11 cellular contexts compared by ENCODE assay signal in the genomic region with DNA sequence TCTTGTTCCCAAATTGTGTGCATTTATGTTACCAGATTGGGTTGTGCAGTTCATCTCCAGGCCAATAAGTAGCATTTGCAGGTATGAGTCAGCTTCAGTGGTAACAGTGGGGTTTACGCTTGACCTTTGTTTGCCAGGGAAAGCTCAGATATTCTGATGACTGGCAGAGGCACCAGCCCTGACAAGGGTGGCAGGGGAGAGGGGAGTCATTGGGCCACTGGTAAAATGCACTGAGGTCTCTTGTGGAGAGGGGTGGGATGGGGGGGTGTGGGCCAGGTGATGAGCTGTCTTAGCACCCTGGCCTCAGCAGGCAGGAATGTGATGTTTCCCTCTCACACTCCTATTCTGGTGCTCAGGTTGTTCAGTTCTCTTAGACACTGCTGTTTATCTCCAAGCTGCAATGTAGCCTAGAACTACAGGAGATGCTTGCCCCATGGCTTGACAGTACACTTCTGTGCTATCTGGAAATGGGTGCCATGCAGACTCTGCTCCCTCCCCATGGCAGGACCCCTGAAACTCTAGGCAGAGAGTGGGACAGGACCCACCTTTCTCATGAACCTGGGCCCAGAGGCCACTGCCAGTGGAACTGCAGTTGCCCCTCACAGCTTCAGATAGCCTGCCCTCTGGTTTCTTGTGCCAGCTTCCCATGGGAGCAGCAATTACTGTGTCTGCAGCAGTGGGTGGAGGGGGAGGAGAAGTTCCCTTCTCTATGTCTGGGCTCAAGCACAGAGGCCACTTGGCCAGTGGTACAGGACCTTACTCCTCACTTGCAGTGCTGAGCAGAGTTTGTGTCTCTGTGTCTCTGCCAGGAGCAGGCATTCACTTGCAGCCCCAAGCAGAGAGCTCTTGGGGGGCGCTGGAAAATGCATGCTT. TPM values are rescaled to one million over a fixed set of nuclear protein-coding genes. Genes with fewer than 3 reads are reported as not detected.
DNase-seq lines count a peak whose midpoint lies in the region; ATAC-seq and TF ChIP-seq lines count a peak whose summit lies in the region.
"Had no signal": no experiment of that assay in that cellular context is flagged by ENCODE, and none has a peak within 500 bp of the region (broad histone marks: within the 10 kb centered on the region; RNA-seq: fewer than 3 reads in every experiment).

No MANE protein-coding gene starts in this region.

- WGBS in sigmoid colon, 2 donors, result 75 to 92% methylated on average over 2 of the region's 2 CpGs

- peaks cover 0 to 23% (median 6%) of the 10 kb centered on the region in 4 donors for H3K36me3 ChIP-seq in sigmoid colon
- H3K36me3 ChIP-seq: adrenal gland had no signal

- peaks cover 82% of the 10 kb centered on the region for H3K4me1 Mint-ChIP-seq in activated T-cell treated with anti-CD3 and anti-CD28 coated beads, Interleukin-2, amount 50 U/mL, for 72 hours (ENCODE audit: low read depth)
- peaks cover 68 to 74% of the 10 kb centered on the region in 2 donors for H3K4me1 Mint-ChIP-seq in natural killer cell treated with Interleukin-12 subunit alpha and Interleukin-12 subunit beta and Interleukin-15 and Interleukin-18, amount 100 ng/mL, for 72 hours (ENCODE audit: low read depth in 2 of 2)

- peaks cover 1% of the 10 kb centered on the region in 2 donors for H3K9me3 Mint-ChIP-seq in activated T-cell treated with anti-CD3 and anti-CD28 coated beads, Interleukin-2, amount 50 U/mL, for 72 hours
- no peaks in the 10 kb centered on the region for H3K9me3 Mint-ChIP-seq in natural killer cell treated with Interleukin-12 subunit alpha and Interleukin-12 subunit beta and Interleukin-15 and Interleukin-18, amount 100 ng/mL, for 72 hours
- H3K9me3 Mint-ChIP-seq: type B pancreatic cell had no signal

- H3K9me3 ChIP-seq in sigmoid colon, result no peaks in the 10 kb centered on the region

- peaks cover 0 to 19% (median 12%) of the 10 kb centered on the region in 4 donors for H3K4me1 ChIP-seq in sigmoid colon
- H3K4me1 ChIP-seq: adrenal gland had no signal

- peak; percentile 29 for ATAC-seq in HG02798 (IDR thresholded peaks at IDR 0.05; ENCODE audit: poor library complexity, unreplicated experiment)
- ATAC-seq in activated T-cell treated with anti-CD3 and anti-CD28 coated beads, Interleukin-2, amount 50 U/mL, for 72 hours (replicated peaks in 1 of 2), result peak; percentile 87 to 90
- ATAC-seq in natural killer cell treated with Interleukin-12 subunit alpha and Interleukin-12 subunit beta and Interleukin-15 and Interleukin-18, amount 100 ng/mL, for 72 hours, result peak; percentile 56 to 60
- ATAC-seq in GM19328 (IDR thresholded peaks at IDR 0.05; ENCODE audit: unreplicated experiment), result no peak

- DNase-seq in ELR (ENCODE audit: low read depth), result peak; percentile 62
- peak; percentile 19 to 43 for DNase-seq in activated T-cell treated with anti-CD3 and anti-CD28 coated beads, Interleukin-2, amount 50 U/mL, for 72 hours
- no peak for DNase-seq in natural killer cell treated with Interleukin-12 subunit alpha and Interleukin-12 subunit beta and Interleukin-15 and Interleukin-18, amount 100 ng/mL, for 72 hours (ENCODE audit: low spot score)
- no peak for DNase-seq in middle frontal gyrus (ENCODE audit: extremely low spot score, low spot score)
- no peak for DNase-seq in sigmoid colon
- DNase-seq in NCI-H524 treated with DMSO at 0.1 percent for 48 hours (lab: John Stamatoyannopoulos, UW), result no peak
- DNase-seq: adrenal gland, PC-9 had no signal

- no peak overlapping the region for H3K27ac ChIP-seq in sigmoid colon
- H3K27ac ChIP-seq: PC-9 had no signal

- no peak for TF ChIP-seq EP300 in sigmoid colon (IDR thresholded peaks at IDR 0.05)

- no peak for TF ChIP-seq POLR2A in sigmoid colon (IDR thresholded peaks at IDR 0.05)

- TF ChIP-seq CTCF in sigmoid colon (IDR thresholded peaks at IDR 0.05), result no peak

- peak overlapping the region; percentile 13 to 55 for H3K4me3 Mint-ChIP-seq in activated T-cell treated with anti-CD3 and anti-CD28 coated beads, Interleukin-2, amount 50 U/mL, for 72 hours
- H3K4me3 Mint-ChIP-seq in natural killer cell treated with Interleukin-12 subunit alpha and Interleukin-12 subunit beta and Interleukin-15 and Interleukin-18, amount 100 ng/mL, for 72 hours, result no peak overlapping the region
- H3K4me3 Mint-ChIP-seq: type B pancreatic cell had no signal

- intact Hi-C loops in sigmoid colon (cut with DNase I), result no loop called here

- peak overlapping the region; percentile 76 for H3K27ac Mint-ChIP-seq in activated T-cell treated with anti-CD3 and anti-CD28 coated beads, Interleukin-2, amount 50 U/mL, for 72 hours
- peak overlapping the region in 1 of 2 donors; percentile 26 for H3K27ac Mint-ChIP-seq in natural killer cell treated with Interleukin-12 subunit alpha and Interleukin-12 subunit beta and Interleukin-15 and Interleukin-18, amount 100 ng/mL, for 72 hours
- H3K27ac Mint-ChIP-seq: type B pancreatic cell had no signal

- H3K36me3 Mint-ChIP-seq in activated T-cell treated with anti-CD3 and anti-CD28 coated beads, Interleukin-2, amount 50 U/mL, for 72 hours (ENCODE audit: insufficient read depth in 2 of 2), result peaks cover 30 to 45% of the 10 kb centered on the region in 2 donors
- H3K36me3 Mint-ChIP-seq in natural killer cell treated with Interleukin-12 subunit alpha and Interleukin-12 subunit beta and Interleukin-15 and Interleukin-18, amount 100 ng/mL, for 72 hours, result peaks cover 28% of the 10 kb centered on the region

- H3K4me3 ChIP-seq in sigmoid colon, result no peak overlapping the region
- H3K4me3 ChIP-seq: adrenal gland, PC-9 had no signal

- H3K27me3 ChIP-seq in sigmoid colon, result no peaks in the 10 kb centered on the region
- H3K27me3 ChIP-seq: adrenal gland had no signal

- H3K27me3 Mint-ChIP-seq in activated T-cell treated with anti-CD3 and anti-CD28 coated beads, Interleukin-2, amount 50 U/mL, for 72 hours (ENCODE audit: low read depth), result no peaks in the 10 kb centered on the region
- no peaks in the 10 kb centered on the region for H3K27me3 Mint-ChIP-seq in natural killer cell treated with Interleukin-12 subunit alpha and Interleukin-12 subunit beta and Interleukin-15 and Interleukin-18, amount 100 ng/mL, for 72 hours
- H3K27me3 Mint-ChIP-seq: type B pancreatic cell had no signal

RNA-seq across cellular contexts. Expression of a gene that starts 31.9 kb away (rescaled TPM):
- total RNA-seq in activated T-cell treated with anti-CD3 and anti-CD28 coated beads, Interleukin-2, amount 50 U/mL, for 72 hours, result 10 to 100 TPM; 94.0 to 97.7 TPM
- 100 to 1,000 TPM; 154 to 159 TPM for total RNA-seq in natural killer cell treated with Interleukin-12 subunit alpha and Interleukin-12 subunit beta and Interleukin-15 and Interleukin-18, amount 100 ng/mL, for 72 hours
- total RNA-seq in sigmoid colon, result 10 to 100 TPM; 63.7 to 78.4 (median 73.1) TPM
- polyA plus RNA-seq in sigmoid colon, result 10 to 100 TPM; 22.2 to 43.5 (median 30.3) TPM

Comparison
In these comparisons a context has a peak if more than half of its experiments do, and no peak if none do; other contexts are left out.
1. DNase-seq: peak in ELR (single experiment) and activated T-cell treated with anti-CD3 and anti-CD28 coated beads, Interleukin-2, amount 50 U/mL, for 72 hours (2 of 2); none in natural killer cell treated with Interleukin-12 subunit alpha and Interleukin-12 subunit beta and Interleukin-15 and Interleukin-18, amount 100 ng/mL, for 72 hours (single experiment), middle frontal gyrus (single experiment), sigmoid colon (single experiment) and NCI-H524 treated with DMSO at 0.1 percent for 48 hours (single experiment).